Comparison of ENCODE assay signal across 13 cellular contexts in the genomic region with DNA sequence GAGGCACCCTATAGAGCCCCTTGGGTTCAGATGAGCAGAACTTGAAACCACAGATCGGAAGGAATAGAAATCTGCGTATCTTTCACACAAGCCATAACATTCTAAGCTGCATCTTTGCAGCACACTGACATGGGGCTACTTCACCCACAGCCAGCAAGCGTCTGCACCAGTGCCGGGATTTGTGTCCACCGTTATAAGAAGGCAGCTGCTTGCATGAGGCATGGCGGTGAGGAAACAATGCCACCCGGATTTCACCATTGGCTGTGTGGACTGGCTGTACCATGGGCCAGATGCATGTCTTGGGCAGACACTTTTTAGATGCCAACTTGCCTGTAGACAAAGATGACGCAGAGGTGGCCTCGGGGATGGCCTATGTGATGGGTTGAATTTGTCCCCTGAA. TPM values are rescaled to one million over a fixed set of nuclear protein-coding genes. Genes with fewer than 3 reads are reported as not detected.
DNase-seq lines count a peak whose midpoint lies in the region; FAIRE-seq and TF ChIP-seq lines count a peak whose summit lies in the region.
"Not testable (repeated sequence)": the region's sequence is repeated elsewhere in the genome, so short reads cannot be mapped to it uniquely, and the experiment has no call there.
"Had no signal": no experiment of that assay in that cellular context is flagged by ENCODE, and none has a peak within 500 bp of the region (broad histone marks: within the 10 kb centered on the region; RNA-seq: fewer than 3 reads in every experiment).

No MANE protein-coding gene starts in this region.

- H3K4me2 ChIP-seq in neuronal stem cell (ENCODE audit: insufficient read depth, low read length, poor library complexity, severe bottlenecking), result not testable (repeated sequence)

- not testable (repeated sequence) for H2BK12ac ChIP-seq in neuronal stem cell (ENCODE audit: low read length)

- TF ChIP-seq EP300 in esophagus muscularis mucosa (IDR thresholded peaks at IDR 0.05), result not testable (repeated sequence)

- not testable (repeated sequence) for H3K23ac ChIP-seq in neuronal stem cell (ENCODE audit: low read depth, low read length, poor library complexity)

- H2AFZ ChIP-seq in neuronal stem cell (ENCODE audit: low read length), result not testable (repeated sequence)

- peak; percentile 72 for FAIRE-seq in HTR-8/SVneo (lab: Jason Lieb, UNC)

- not testable (repeated sequence) for H3K18ac ChIP-seq in neuronal stem cell (ENCODE audit: low read length)

- TF ChIP-seq CTCF in esophagus muscularis mucosa (IDR thresholded peaks at IDR 0.05), result not testable (repeated sequence)

- H4K8ac ChIP-seq in neuronal stem cell (ENCODE audit: low read depth, low read length), result not testable (repeated sequence)

- not testable (repeated sequence) for H3K27ac ChIP-seq in esophagus muscularis mucosa (replicated peaks in 1 of 4); neuronal stem cell (replicated peaks; ENCODE audit: low read length)

- H4K91ac ChIP-seq in neuronal stem cell (ENCODE audit: low read depth, low read length, poor library complexity), result not testable (repeated sequence)

- not testable (repeated sequence) for H3K9me3 ChIP-seq in esophagus muscularis mucosa; neuronal stem cell (replicated peaks in 1 of 2; ENCODE audit: control insufficient read depth in 2 of 2, insufficient read depth in 1 of 2, low read depth in 1 of 2, low read length in 2 of 2)

- peak overlapping the region; percentile 2 for H3K14ac ChIP-seq in neuronal stem cell (ENCODE audit: low read length)

- H2BK15ac ChIP-seq in neuronal stem cell (ENCODE audit: low read length), result not testable (repeated sequence)

- H3K36me3 ChIP-seq in esophagus muscularis mucosa; neuronal stem cell (replicated peaks in 1 of 2; ENCODE audit: control insufficient read depth in 2 of 2, insufficient read depth in 2 of 2, low read length in 2 of 2): not testable (repeated sequence)

- H2BK5ac ChIP-seq in neuronal stem cell (ENCODE audit: low read length), result not testable (repeated sequence)

- H3K9ac ChIP-seq in neuronal stem cell (ENCODE audit: low read depth, low read length, poor library complexity), result not testable (repeated sequence)

- H3K4me3 ChIP-seq in esophagus muscularis mucosa; neuronal stem cell (ENCODE audit: low read length in 2 of 2): not testable (repeated sequence)

- not testable (repeated sequence) for DNase-seq in HTR-8/SVneo (ENCODE audit: insufficient read length, low spot score); neuronal stem cell (ENCODE audit: low spot score)
- DNase-seq in ecto neural progenitor cell (ENCODE audit: low spot score) (peak; percentile 36), esophagus muscularis mucosa (ENCODE audit: extremely low spot score) (peak; percentile 57)

- H3K27me3 ChIP-seq in esophagus muscularis mucosa; neuronal stem cell (ENCODE audit: control insufficient read depth in 3 of 3, insufficient read depth in 3 of 3, low read depth in 1 of 3, low read length in 3 of 3): not testable (repeated sequence)

- not testable (repeated sequence) for TF ChIP-seq POLR2A in esophagus muscularis mucosa (IDR thresholded peaks at IDR 0.05; ENCODE audit: low read depth)

- not testable (repeated sequence) for H3K4me1 ChIP-seq in esophagus muscularis mucosa; neuronal stem cell (ENCODE audit: control insufficient read depth in 2 of 2, insufficient read depth in 1 of 2, low read depth in 1 of 2, low read length in 2 of 2)

- H2BK120ac ChIP-seq in neuronal stem cell (ENCODE audit: low read depth, low read length), result not testable (repeated sequence)

- 87% methylated on average over 7 of the region's 9 CpGs for WGBS in esophagus muscularis mucosa
- WGBS in neuronal stem cell (ENCODE audit: extremely low coverage in 2 of 2, insufficient read length in 2 of 2, insufficient replicate concordance in 1 of 2), 2 donors, result no CpG with 5 or more reads among the region's 9 CpGs

- H3K79me1 ChIP-seq in neuronal stem cell (ENCODE audit: low read depth, low read length), result not testable (repeated sequence)

- not testable (repeated sequence) for H2AK5ac ChIP-seq in neuronal stem cell (ENCODE audit: low read depth, low read length)

- not testable (repeated sequence) for H3K4ac ChIP-seq in neuronal stem cell (ENCODE audit: low read length)

- intact Hi-C loops in esophagus muscularis mucosa (cut with DNase I), result not testable (repeated sequence)

RNA-seq across cellular contexts. Expression of gene CDRT15L2, which starts 20.5 kb away (rescaled TPM):
- total RNA-seq in esophagus muscularis mucosa, result not detected
- not detected for polyA plus RNA-seq in neuronal stem cell (2013, experiment 1 of 2)
- polyA plus RNA-seq in neuronal stem cell (2013, experiment 2 of 2), result not detected
- total RNA-seq: A673; CD4-positive, alpha-beta memory T cell; CD4-positive, CD25-positive, alpha-beta regulatory T cell; CD8-positive, alpha-beta memory T cell; Daoy; G401; GM12878 had no signal
- polyA plus RNA-seq: AG04450; CD14-positive monocyte; CD4-positive, alpha-beta memory T cell; CD4-positive, CD25-positive, alpha-beta regulatory T cell; CD8-positive, alpha-beta memory T cell; GM12878 had no signal
